In the genomic region with DNA sequence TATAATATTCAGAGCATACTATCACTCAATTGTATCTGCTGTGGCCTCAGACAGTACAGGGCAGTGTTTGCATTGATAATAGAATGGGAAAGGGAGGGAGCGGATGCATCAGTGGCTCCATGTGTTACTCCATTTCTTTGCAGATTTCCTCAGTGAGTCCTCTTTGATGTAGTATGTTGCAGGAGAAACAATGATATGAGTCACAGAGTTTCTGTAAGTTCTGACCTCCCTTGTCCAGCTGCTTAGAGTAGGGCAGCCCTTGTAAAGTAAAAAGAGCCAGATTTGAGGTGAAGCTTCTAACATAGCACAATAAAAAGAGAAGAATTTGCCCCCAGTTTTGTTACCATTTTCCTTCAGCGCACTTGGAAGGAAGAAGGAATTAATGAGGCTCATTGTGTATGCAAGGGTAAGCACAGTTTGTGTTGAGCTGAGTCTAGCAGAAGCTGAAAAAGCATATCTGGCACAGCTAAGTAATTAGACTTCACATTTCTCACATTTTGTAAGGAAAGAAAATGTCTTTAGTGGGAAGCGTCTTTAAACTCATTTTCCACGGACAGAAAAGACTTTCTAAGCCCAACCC, we compare ENCODE assay signal across 20 cellular contexts.
DNase-seq lines count a peak whose midpoint lies in the region; ATAC-seq and TF ChIP-seq lines count a peak whose summit lies in the region.
"Had no signal": no experiment of that assay in that cellular context is flagged by ENCODE, and none has a peak within 500 bp of the region (broad histone marks: within the 10 kb centered on the region; RNA-seq: fewer than 3 reads in every experiment).

No MANE protein-coding gene starts in this region.

- no peak overlapping the region for H2BK15ac ChIP-seq in IMR-90 (ENCODE audit: low read depth, low read length)

- no peaks in the 10 kb centered on the region for H3K4me1 ChIP-seq in IMR-90 (ENCODE audit: control insufficient read depth, insufficient read depth, low read length)
- no peaks in the 10 kb centered on the region for H3K4me1 ChIP-seq in mammary epithelial cell (ENCODE audit: insufficient read depth, low read length)
- H3K4me1 ChIP-seq in foreskin keratinocyte = no peaks in the 10 kb centered on the region
- H3K4me1 ChIP-seq: left ventricle myocardium inferior, prostate gland had no signal

- H2AFZ ChIP-seq in IMR-90 (replicated peaks; ENCODE audit: low read length, poor library complexity) (no peak overlapping the region), mammary epithelial cell (ENCODE audit: low read depth, low read length) (no peak overlapping the region)

- intact Hi-C loops in IMR-90 (cut with micrococcal nuclease) (no loop called here), mammary epithelial cell (cut with micrococcal nuclease) (no loop called here)
- intact Hi-C loops in CD4-positive, alpha-beta T cell (cut with DNase I, micrococcal nuclease) = no loop called here

- H3K18ac ChIP-seq in IMR-90 (ENCODE audit: low read depth, low read length) = no peak overlapping the region

- H3K4me2 ChIP-seq in IMR-90 (ENCODE audit: low read depth, low read length) (no peak overlapping the region), mammary epithelial cell (ENCODE audit: insufficient read depth, low read depth, low read length) (no peak overlapping the region)

- CTCF ChIA-PET in IMR-90 (lab: Yijun Ruan, JAX) (no interaction called here), mammary epithelial cell (lab: Charles Lee; ENCODE audit: low non-redundant PET) (no interaction called here), GM10248 (lab: Yijun Ruan, JAX) (no interaction called here)
- CTCF ChIA-PET in CD4-positive, alpha-beta T cell (lab: Charles Lee) = no interaction called here

- H3K4ac ChIP-seq in IMR-90 (ENCODE audit: low read depth, low read length) = no peak overlapping the region

- no peak overlapping the region for H3K23ac ChIP-seq in IMR-90 (ENCODE audit: low read depth, low read length)

- DNase-seq in IMR-90 = peak; percentile 3
- peak; percentile 2 for DNase-seq in mammary epithelial cell
- no peak for DNase-seq in foreskin keratinocyte
- peak; percentile 74 for DNase-seq in renal cortical epithelial cell (ENCODE audit: low read depth)
- no peak for DNase-seq in GM10248 (ENCODE audit: extremely low spot score)
- DNase-seq in HFFc6 = no peak
- DNase-seq in NOMO-1 (lab: John Stamatoyannopoulos, UW; ENCODE audit: unreplicated experiment in 2 of 2) = no peak
- DNase-seq in CD4-positive, alpha-beta T cell = no peak
- DNase-seq: activated CD4-positive, alpha-beta T cell treated with anti-CD3 and anti-CD28 coated beads for 36 hours; left ventricle myocardium inferior; MG63; NCI-H1436 treated with DMSO at 0.1 percent for 48 hours; NCI-H774; SHP77; small intestine; stimulated activated CD4-positive, alpha-beta T cell treated with anti-CD3 and anti-CD28 coated beads, Interleukin-2, amount 100 ng/mL, for 48 hours had no signal

- H3K9me1 ChIP-seq in IMR-90 (ENCODE audit: insufficient read depth, low read length) = no peaks in the 10 kb centered on the region

- no peak overlapping the region for H4K8ac ChIP-seq in IMR-90 (ENCODE audit: low read depth in 2 of 2, low read length in 2 of 2)

- H3K4me1 Mint-ChIP-seq in HFFc6 (ENCODE audit: low read depth) = no peaks in the 10 kb centered on the region
- H3K4me1 Mint-ChIP-seq in CD4-positive, alpha-beta T cell (ENCODE audit: low read depth) = no peaks in the 10 kb centered on the region
- H3K4me1 Mint-ChIP-seq: activated CD4-positive, alpha-beta T cell treated with anti-CD3 and anti-CD28 coated beads for 36 hours had no signal

- dilution Hi-C loops in IMR-90 (cut with HindIII; ENCODE audit: low sequenced_read_pairs, unreplicated experiment) (no loop called here), mammary epithelial cell (cut with HindIII; ENCODE audit: low sequenced_read_pairs) (no loop called here)

- H3K27ac Mint-ChIP-seq in HFFc6 = no peak overlapping the region
- no peak overlapping the region for H3K27ac Mint-ChIP-seq in CD4-positive, alpha-beta T cell
- H3K27ac Mint-ChIP-seq: activated CD4-positive, alpha-beta T cell treated with anti-CD3 and anti-CD28 coated beads for 36 hours; activated naive CD4-positive, alpha-beta T cell treated with anti-CD3 and anti-CD28 coated beads, Interleukin-2, amount 50 U/mL, for 72 hours; stimulated activated naive CD8-positive, alpha-beta T cell treated with anti-CD3 and anti-CD28 coated beads, Interleukin-15, Interleukin-2, amounts not matched to agents 100 ng/mL and 50 ng/mL, for 24 hours had no signal

- H4K20me1 ChIP-seq in IMR-90 (ENCODE audit: insufficient read depth, low read length) (no peaks in the 10 kb centered on the region), mammary epithelial cell (ENCODE audit: insufficient read depth, low read length) (no peaks in the 10 kb centered on the region)

- H2BK20ac ChIP-seq in IMR-90 (ENCODE audit: low read depth, low read length) = no peak overlapping the region

- H3K36me3 Mint-ChIP-seq in HFFc6 (ENCODE audit: low read depth) = no peaks in the 10 kb centered on the region
- H3K36me3 Mint-ChIP-seq in CD4-positive, alpha-beta T cell (ENCODE audit: low read depth) = no peaks in the 10 kb centered on the region

- no peaks in the 10 kb centered on the region for H3K79me2 ChIP-seq in mammary epithelial cell (ENCODE audit: insufficient read depth, low read length)

- H3K79me1 ChIP-seq in IMR-90 (ENCODE audit: low read depth in 1 of 2, low read length in 2 of 2) = no peaks in the 10 kb centered on the region

- H3K9me3 ChIP-seq in IMR-90 (ENCODE audit: control insufficient read depth, insufficient read depth, low read length) = no peaks in the 10 kb centered on the region
- no peaks in the 10 kb centered on the region for H3K9me3 ChIP-seq in mammary epithelial cell (replicated peaks; ENCODE audit: insufficient read depth, low read length)
- H3K9me3 ChIP-seq in CD4-positive, alpha-beta T cell (ENCODE audit: control insufficient read depth, low read length) = no peaks in the 10 kb centered on the region
- H3K9me3 ChIP-seq: left ventricle myocardium inferior, MG63, prostate gland had no signal

- no peak overlapping the region for H3K27ac ChIP-seq in IMR-90 (ENCODE audit: insufficient read depth, low read length)
- H3K27ac ChIP-seq in mammary epithelial cell (ENCODE audit: insufficient read depth, low read depth, low read length) = no peak overlapping the region
- H3K27ac ChIP-seq in foreskin keratinocyte = no peak overlapping the region
- H3K27ac ChIP-seq in CD4-positive, alpha-beta T cell (ENCODE audit: low read depth, low read length) = no peak overlapping the region
- H3K27ac ChIP-seq: left ventricle myocardium inferior, prostate gland had no signal

- BruUV-seq in IMR-90 (replicated peaks; lab: Mats Ljungman, UMichigan) = no TSS peak
- no TSS peak for BruUV-seq in mammary epithelial cell (replicated peaks; lab: Mats Ljungman, UMichigan)

- no peak overlapping the region for H2AK5ac ChIP-seq in IMR-90 (ENCODE audit: low read depth, low read length)

- TF ChIP-seq RAD21 in IMR-90 (IDR thresholded peaks at IDR 0.05; ENCODE audit: low read length) = no peak

- H3K27me3 ChIP-seq in IMR-90 (ENCODE audit: control insufficient read depth, insufficient read depth, low read length) (peaks cover 3% of the 10 kb centered on the region; the same call in 1 of the 2 replicates), mammary epithelial cell (ENCODE audit: insufficient read depth, low read length) (no peaks in the 10 kb centered on the region), foreskin keratinocyte (peaks cover 38% of the 10 kb centered on the region)
- H3K27me3 ChIP-seq in CD4-positive, alpha-beta T cell (ENCODE audit: control insufficient read depth, insufficient read depth, low read length) = no peaks in the 10 kb centered on the region
- H3K27me3 ChIP-seq: MG63 had no signal

- in situ Hi-C loops in IMR-90 (cut with MboI; ENCODE audit: low sequenced_read_pairs) = no loop called here
- in situ Hi-C loops in mammary epithelial cell (cut with MboI; ENCODE audit: low sequenced_read_pairs in 2 of 2) = no loop called here

- no peak overlapping the region for H2AK9ac ChIP-seq in IMR-90 (replicated peaks; ENCODE audit: low read depth, low read length, poor library complexity)

- no peak overlapping the region for H3K4me3 ChIP-seq in IMR-90 (ENCODE audit: insufficient read depth, low read depth, low read length)
- no peak overlapping the region for H3K4me3 ChIP-seq in mammary epithelial cell (replicated peaks in 1 of 3; ENCODE audit: insufficient read depth in 1 of 3, low read depth in 2 of 3, low read length in 3 of 3)
- H3K4me3 ChIP-seq: left ventricle myocardium inferior, MG63, prostate gland had no signal

- H2BK5ac ChIP-seq in IMR-90 (ENCODE audit: low read depth, low read length, poor library complexity, severe bottlenecking) = no peak overlapping the region

- POLR2A ChIA-PET in IMR-90 (lab: Charles Lee; ENCODE audit: unreplicated experiment) = no interaction called here
- POLR2A ChIA-PET in GM10248 (lab: Yijun Ruan, JAX) = no interaction called here
- POLR2A ChIA-PET in CD4-positive, alpha-beta T cell (lab: Charles Lee) = no interaction called here

- H3K36me3 ChIP-seq in IMR-90 (ENCODE audit: control insufficient read depth, insufficient read depth, low read length) (no peaks in the 10 kb centered on the region), mammary epithelial cell (ENCODE audit: insufficient read depth, low read length) (no peaks in the 10 kb centered on the region)
- H3K36me3 ChIP-seq: left ventricle myocardium inferior, MG63, prostate gland had no signal

- no peak for TF ChIP-seq POLR2A in IMR-90 (IDR thresholded peaks at IDR 0.05; ENCODE audit: low read depth, low read length)

- no peak overlapping the region for H4K91ac ChIP-seq in IMR-90 (ENCODE audit: insufficient read depth, low read depth, low read length)

- no peak overlapping the region for H3K4me3 Mint-ChIP-seq in HFFc6
- H3K4me3 Mint-ChIP-seq in CD4-positive, alpha-beta T cell = no peak overlapping the region
- H3K4me3 Mint-ChIP-seq: activated CD4-positive, alpha-beta T cell treated with anti-CD3 and anti-CD28 coated beads for 36 hours; neural crest cell; stimulated activated naive CD8-positive, alpha-beta T cell treated with anti-CD3 and anti-CD28 coated beads, Interleukin-15, Interleukin-2, amounts not matched to agents 100 ng/mL and 50 ng/mL, for 24 hours had no signal

- no peak overlapping the region for H2BK120ac ChIP-seq in IMR-90 (ENCODE audit: low read depth, low read length)

- peaks cover 5% of the 10 kb centered on the region for H3K27me3 Mint-ChIP-seq in HFFc6 (ENCODE audit: insufficient read depth)
- H3K27me3 Mint-ChIP-seq in CD4-positive, alpha-beta T cell = no peaks in the 10 kb centered on the region
- H3K27me3 Mint-ChIP-seq: activated CD4-positive, alpha-beta T cell treated with anti-CD3 and anti-CD28 coated beads for 36 hours; stimulated activated naive CD8-positive, alpha-beta T cell treated with anti-CD3 and anti-CD28 coated beads, Interleukin-15, Interleukin-2, amounts not matched to agents 100 ng/mL and 50 ng/mL, for 24 hours had no signal

- TF ChIP-seq CTCF in IMR-90 (conservative IDR thresholded peaks at IDR 0.05; ENCODE audit: low read depth, low read length) = no peak
- no peak for TF ChIP-seq CTCF in mammary epithelial cell (conservative IDR thresholded peaks at IDR 0.05 in 1 of 2, IDR thresholded peaks at IDR 0.05 in 1 of 2; ENCODE audit: extremely low read depth in 1 of 2, insufficient read depth in 1 of 2, low read depth in 1 of 2, low read length in 2 of 2)
- TF ChIP-seq CTCF in foreskin keratinocyte (conservative IDR thresholded peaks at IDR 0.05) = no peak
- no peak for TF ChIP-seq CTCF in GM10248 (IDR thresholded peaks at IDR 0.05; ENCODE audit: control extremely low read depth, extremely low read depth, low read depth, missing control alignments)
- TF ChIP-seq CTCF in HFFc6 (IDR thresholded peaks at IDR 0.05) = no peak
- no peak for TF ChIP-seq CTCF in CD4-positive, alpha-beta T cell (IDR thresholded peaks at IDR 0.05)

- H3K56ac ChIP-seq in IMR-90 (ENCODE audit: extremely low read depth, insufficient read depth, low read length) = no peak overlapping the region

- H3K9ac ChIP-seq in IMR-90 (ENCODE audit: low read depth, low read length) (no peak overlapping the region), mammary epithelial cell (ENCODE audit: insufficient read depth, low read length) (no peak overlapping the region)

- WGBS in IMR-90 (ENCODE audit: extremely low coverage in 2 of 2, insufficient read length in 1 of 2), 2 experiments = 100% methylated on average over 1 of the region's 4 CpGs; no CpG with 5 or more reads in 1 of the 2 experiments
- 78% methylated on average over 4 of the region's 4 CpGs for WGBS in mammary epithelial cell (ENCODE audit: low coverage, missing lambda C conversion rate)

- no peak overlapping the region for H3K14ac ChIP-seq in IMR-90 (replicated peaks; ENCODE audit: low read depth, low read length)

- no peaks in the 10 kb centered on the region for H3K9me3 Mint-ChIP-seq in HFFc6
- no peaks in the 10 kb centered on the region for H3K9me3 Mint-ChIP-seq in CD4-positive, alpha-beta T cell

- ATAC-seq in IMR-90 (ENCODE audit: low read depth) = no peak
- peak; percentile 10 for ATAC-seq in foreskin keratinocyte
- no peak for ATAC-seq in CD4-positive, alpha-beta T cell (ENCODE audit: poor library complexity)
- ATAC-seq: activated CD4-positive, alpha-beta T cell treated with anti-CD3 and anti-CD28 coated beads for 36 hours; activated naive CD4-positive, alpha-beta T cell treated with anti-CD3 and anti-CD28 coated beads, Interleukin-2, amount 50 U/mL, for 72 hours had no signal

- no peak overlapping the region for H4K5ac ChIP-seq in IMR-90 (ENCODE audit: low read depth, low read length)

Comparison
In these comparisons a context has a peak if more than half of its experiments do, and no peak if none do; other contexts are left out.
1. DNase-seq: peak in IMR-90 (single experiment), mammary epithelial cell (single experiment) and renal cortical epithelial cell (single experiment); none in foreskin keratinocyte (0 of 2), GM10248 (single experiment), HFFc6 (single experiment), NOMO-1 (0 of 2) and CD4-positive, alpha-beta T cell (0 of 10).